ENCODE assay signal across 16 cellular contexts in the genomic region with DNA sequence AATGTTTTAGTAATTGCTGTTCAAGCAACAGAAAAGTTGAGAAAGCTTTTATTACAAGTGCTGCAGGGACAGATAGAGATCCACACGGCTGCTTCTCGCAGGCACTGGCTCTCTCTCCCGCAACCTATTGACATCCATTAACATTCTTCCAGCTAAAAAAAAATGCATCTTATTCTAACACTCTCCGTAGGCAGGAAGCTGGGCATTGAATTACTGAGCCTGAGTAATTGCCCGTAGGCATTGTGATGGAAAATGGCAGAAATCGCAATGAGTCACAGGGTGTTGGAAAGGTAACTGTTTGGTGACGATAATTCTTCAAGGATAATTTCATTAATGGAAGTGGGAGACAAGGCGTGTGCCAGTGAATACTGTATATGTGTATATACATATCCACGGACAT.
DNase-seq lines count a peak whose midpoint lies in the region; ATAC-seq and TF ChIP-seq lines count a peak whose summit lies in the region.
"Had no signal": no experiment of that assay in that cellular context is flagged by ENCODE, and none has a peak within 500 bp of the region (broad histone marks: within the 10 kb centered on the region; RNA-seq: fewer than 3 reads in every experiment).

No MANE protein-coding gene starts in this region.

- no peaks in the 10 kb centered on the region for H3K36me3 Mint-ChIP-seq in T-helper 2 cell treated with Interferon-gamma antibody and Interleukin-4, amounts not matched to agents 5 μg/mL and 100 μg/mL, for 36 hours (ENCODE audit: low read depth)
- H3K36me3 Mint-ChIP-seq: activated naive CD8-positive, alpha-beta T cell; naive B cell had no signal

- H3K27me3 ChIP-seq in HUES6 (ENCODE audit: control insufficient read depth, insufficient read depth, low read length) (peaks cover 16% of the 10 kb centered on the region), PC-3 (ENCODE audit: low read length) (peaks cover 76% of the 10 kb centered on the region)

- ATAC-seq in PC-3 = peak; percentile 18; the same call in 1 of the 2 replicates
- ATAC-seq: effector memory CD8-positive, alpha-beta T cell had no signal

- no peaks in the 10 kb centered on the region for H3K9me2 ChIP-seq in PC-3 (replicated peaks; ENCODE audit: low read length)

- no peak for TF ChIP-seq CTCF in PC-3 (conservative IDR thresholded peaks at IDR 0.05; ENCODE audit: low read depth, low read length)

- no peak overlapping the region for H3K4me2 ChIP-seq in PC-3 (ENCODE audit: low read length)

- no peak overlapping the region for H3K4me3 Mint-ChIP-seq in T-helper 2 cell treated with Interferon-gamma antibody and Interleukin-4, amounts not matched to agents 5 μg/mL and 100 μg/mL, for 36 hours
- H3K4me3 Mint-ChIP-seq: activated CD4-positive, alpha-beta T cell treated with anti-CD3 and anti-CD28 coated beads, Interleukin-2, amount 10 ng/mL, durations not matched to agents 7 days and 5 days; activated naive CD8-positive, alpha-beta T cell; effector memory CD8-positive, alpha-beta T cell; naive B cell had no signal

- no peaks in the 10 kb centered on the region for H3K79me2 ChIP-seq in PC-3 (ENCODE audit: low read length)

- no peaks in the 10 kb centered on the region for H3K9me3 Mint-ChIP-seq in T-helper 2 cell treated with Interferon-gamma antibody and Interleukin-4, amounts not matched to agents 5 μg/mL and 100 μg/mL, for 36 hours
- H3K9me3 Mint-ChIP-seq: activated CD4-positive, alpha-beta T cell treated with anti-CD3 and anti-CD28 coated beads, Interleukin-2, amount 10 ng/mL, durations not matched to agents 7 days and 5 days; effector memory CD8-positive, alpha-beta T cell had no signal

- H3K27ac ChIP-seq in HUES6 (ENCODE audit: low read depth, low read length) = no peak overlapping the region; the same call in 1 of the 2 replicates
- H3K27ac ChIP-seq in PC-3 (ENCODE audit: low read length) = no peak overlapping the region
- H3K27ac ChIP-seq: cardiac muscle cell had no signal

- DNase-seq in COR-L47 (lab: John Stamatoyannopoulos, UW) = peak; percentile 21
- peak; percentile 61 for DNase-seq in PC-3
- peak; percentile 38 for DNase-seq in iPS-NIHi7 (ENCODE audit: extremely low spot score)
- DNase-seq in T-helper 9 cell = no peak
- no peak for DNase-seq in ecto neural progenitor cell (ENCODE audit: low spot score)
- DNase-seq in T-helper 2 cell treated with Interferon-gamma antibody and Interleukin-4, amounts not matched to agents 5 μg/mL and 100 μg/mL, for 36 hours (ENCODE audit: low spot score) = no peak
- no peak for DNase-seq in activated effector memory CD4-positive, alpha-beta T cell treated with Interleukin-2 at 50 U/mL for 16 hours
- DNase-seq: activated CD4-positive, alpha-beta T cell treated with anti-CD3 and anti-CD28 coated beads, Interleukin-2, amount 10 ng/mL, durations not matched to agents 7 days and 5 days; activated T-cell treated with anti-CD3 and anti-CD28 coated beads for 4 hours; effector memory CD8-positive, alpha-beta T cell; KBM-7; naive B cell; NCI-H2029 had no signal

- no peak overlapping the region for H2AFZ ChIP-seq in PC-3 (ENCODE audit: low read length)

- BruUV-seq in PC-3 (replicated peaks; lab: Mats Ljungman, UMichigan) = no TSS peak

- peaks cover 17% of the 10 kb centered on the region for H3K4me1 Mint-ChIP-seq in T-helper 2 cell treated with Interferon-gamma antibody and Interleukin-4, amounts not matched to agents 5 μg/mL and 100 μg/mL, for 36 hours (ENCODE audit: low read depth)
- H3K4me1 Mint-ChIP-seq: naive B cell had no signal

- H3K9me3 ChIP-seq in HUES6 (ENCODE audit: control insufficient read depth, insufficient read depth, low read depth, low read length) (no peaks in the 10 kb centered on the region), PC-3 (ENCODE audit: low read length) (no peaks in the 10 kb centered on the region)

- no peak overlapping the region for H3K27ac Mint-ChIP-seq in T-helper 2 cell treated with Interferon-gamma antibody and Interleukin-4, amounts not matched to agents 5 μg/mL and 100 μg/mL, for 36 hours
- H3K27ac Mint-ChIP-seq: activated CD4-positive, alpha-beta T cell treated with anti-CD3 and anti-CD28 coated beads, Interleukin-2, amount 10 ng/mL, durations not matched to agents 7 days and 5 days; activated naive CD8-positive, alpha-beta T cell; effector memory CD8-positive, alpha-beta T cell; naive B cell had no signal

- POLR2A ChIA-PET in PC-3 (lab: Charles Lee; ENCODE audit: unreplicated experiment) = no interaction called here

- H3K9ac ChIP-seq in HUES6 (ENCODE audit: low read length) (peak overlapping the region; percentile 36), PC-3 (ENCODE audit: low read length) (no peak overlapping the region)

- CTCF ChIA-PET in PC-3 (lab: Charles Lee) = no interaction called here

- H4K20me1 ChIP-seq in PC-3 (ENCODE audit: low read length) = no peaks in the 10 kb centered on the region

- peak overlapping the region; percentile 30 for H3K4me3 ChIP-seq in HUES6 (ENCODE audit: low read depth, low read length)
- H3K4me3 ChIP-seq in PC-3 (ENCODE audit: low read length) = no peak overlapping the region
- H3K4me3 ChIP-seq: cardiac muscle cell had no signal

- H3K4me1 ChIP-seq in HUES6 (ENCODE audit: control insufficient read depth, insufficient read depth, low read length) (peaks cover 62% of the 10 kb centered on the region), PC-3 (ENCODE audit: insufficient read depth, low read length) (no peaks in the 10 kb centered on the region)

- H3K27me3 Mint-ChIP-seq in T-helper 2 cell treated with Interferon-gamma antibody and Interleukin-4, amounts not matched to agents 5 μg/mL and 100 μg/mL, for 36 hours (ENCODE audit: low read depth) = peaks cover 36% of the 10 kb centered on the region

- H3F3A ChIP-seq in PC-3 (ENCODE audit: low read length, unreplicated experiment) = no peaks in the 10 kb centered on the region

- H3K36me3 ChIP-seq in HUES6 (ENCODE audit: control insufficient read depth, insufficient read depth, low read length) (no peaks in the 10 kb centered on the region), PC-3 (ENCODE audit: low read depth, low read length) (no peaks in the 10 kb centered on the region)
- H3K36me3 ChIP-seq: cardiac muscle cell had no signal

- intact Hi-C loops in PC-3 (cut with micrococcal nuclease) = no loop called here

Comparison
In these comparisons a context has a peak if more than half of its experiments do, and no peak if none do; other contexts are left out.
1. DNase-seq: peak in COR-L47 (single experiment), PC-3 (single experiment) and iPS-NIHi7 (single experiment); none in T-helper 9 cell (single experiment), ecto neural progenitor cell (single experiment), T-helper 2 cell treated with Interferon-gamma antibody and Interleukin-4, amounts not matched to agents 5 μg/mL and 100 μg/mL, for 36 hours (single experiment) and activated effector memory CD4-positive, alpha-beta T cell treated with Interleukin-2 at 50 U/mL for 16 hours (single experiment).